Comparison of ENCODE assay signal across 1 cellular context in the genomic region with DNA sequence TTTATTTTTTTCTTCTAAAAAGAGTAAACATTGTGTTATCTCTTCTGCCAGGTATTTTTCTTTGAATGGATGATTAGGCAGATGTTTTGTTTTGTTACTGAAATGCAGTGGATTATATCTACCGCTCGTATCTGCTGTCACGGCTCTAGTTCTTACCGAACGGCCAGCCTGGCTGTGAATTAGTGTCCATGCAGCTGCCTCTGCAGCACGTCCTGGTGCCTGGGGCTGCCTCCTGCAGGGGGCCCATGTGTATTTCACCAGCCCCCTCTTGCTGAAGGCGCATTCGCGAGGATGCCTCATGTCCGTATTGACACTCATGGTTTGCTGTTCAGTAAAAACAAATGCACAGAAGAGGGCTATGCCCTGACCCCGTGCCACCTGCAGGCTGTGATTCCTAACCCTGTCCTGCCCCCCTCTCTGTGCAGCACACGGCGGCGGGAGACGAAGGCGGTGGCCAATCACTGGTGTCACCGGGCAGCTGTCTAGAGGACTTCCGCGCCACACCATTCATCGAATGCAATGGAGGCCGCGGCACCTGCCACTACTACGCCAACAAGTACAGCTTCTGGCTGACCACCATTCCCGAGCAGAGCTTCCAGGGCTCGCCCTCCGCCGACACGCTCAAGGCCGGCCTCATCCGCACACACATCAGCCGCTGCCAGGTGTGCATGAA.
TF ChIP-seq lines count a peak whose summit lies in the region.

No MANE protein-coding gene starts in this region.

TF ChIP-seq in K562, 482 proteins besides CTCF, POLR2A, EP300 and RAD21 (continued from another document):
- TF ChIP-seq, protein P1, sequence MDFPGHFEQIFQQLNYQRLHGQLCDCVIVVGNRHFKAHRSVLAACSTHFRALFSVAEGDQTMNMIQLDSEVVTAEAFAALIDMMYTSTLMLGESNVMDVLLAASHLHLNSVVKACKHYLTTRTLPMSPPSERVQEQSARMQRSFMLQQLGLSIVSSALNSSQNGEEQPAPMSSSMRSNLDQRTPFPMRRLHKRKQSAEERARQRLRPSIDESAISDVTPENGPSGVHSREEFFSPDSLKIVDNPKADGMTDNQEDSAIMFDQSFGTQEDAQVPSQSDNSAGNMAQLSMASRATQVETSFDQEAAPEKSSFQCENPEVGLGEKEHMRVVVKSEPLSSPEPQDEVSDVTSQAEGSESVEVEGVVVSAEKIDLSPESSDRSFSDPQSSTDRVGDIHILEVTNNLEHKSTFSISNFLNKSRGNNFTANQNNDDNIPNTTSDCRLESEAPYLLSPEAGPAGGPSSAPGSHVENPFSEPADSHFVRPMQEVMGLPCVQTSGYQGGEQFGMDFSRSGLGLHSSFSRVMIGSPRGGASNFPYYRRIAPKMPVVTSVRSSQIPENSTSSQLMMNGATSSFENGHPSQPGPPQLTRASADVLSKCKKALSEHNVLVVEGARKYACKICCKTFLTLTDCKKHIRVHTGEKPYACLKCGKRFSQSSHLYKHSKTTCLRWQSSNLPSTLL (IDR thresholded peaks at IDR 0.05) = no peak
- TF ChIP-seq ZNF12 (CRISPR knock-in tag; IDR thresholded peaks at IDR 0.05) (no peak), ZNF589 (CRISPR knock-in tag; IDR thresholded peaks at IDR 0.05; ENCODE audit: low read depth) (no peak), IFI16 (CRISPR knock-in tag; IDR thresholded peaks at IDR 0.05) (no peak), SNRNP70 (optimal IDR thresholded peaks at IDR 0.05; ENCODE audit: low read depth, low read length) (no peak), CREBBP (IDR thresholded peaks at IDR 0.05; ENCODE audit: low read depth, low read length) (no peak), BRF1 (IDR thresholded peaks at IDR 0.05; ENCODE audit: borderline replicate concordance, extremely low read depth, insufficient read length) (no peak), SIN3B (IDR thresholded peaks at IDR 0.05; ENCODE audit: low read depth) (no peak), E2F3 (CRISPR knock-in tag; IDR thresholded peaks at IDR 0.05) (no peak), WHSC1 (IDR thresholded peaks at IDR 0.05; ENCODE audit: low read length) (no peak), CBFA2T3 (IDR thresholded peaks at IDR 0.05) (peak; percentile 59), COPS2 (conservative IDR thresholded peaks at IDR 0.05) (no peak), DDX20 (tag; IDR thresholded peaks at IDR 0.05; ENCODE audit: low read depth) (no peak), ARID1B (IDR thresholded peaks at IDR 0.05) (peak; percentile 58), NCOR1 (IDR thresholded peaks at IDR 0.05) (peak; percentile 40; the same call in 1 of the 2 replicates), TOE1 (IDR thresholded peaks at IDR 0.05; ENCODE audit: borderline replicate concordance) (no peak), TOE1 (CRISPR knock-in tag; IDR thresholded peaks at IDR 0.05; ENCODE audit: borderline replicate concordance, low read depth) (no peak), ZNF445 (CRISPR knock-in tag; IDR thresholded peaks at IDR 0.05; ENCODE audit: low read depth) (no peak), ZNF134 (CRISPR knock-in tag; conservative IDR thresholded peaks at IDR 0.05) (no peak), SOX6 (IDR thresholded peaks at IDR 0.05) (peak; percentile 63), STAG1 (CRISPR knock-in tag; IDR thresholded peaks at IDR 0.05; ENCODE audit: borderline replicate concordance) (no peak), NR1H2 (CRISPR knock-in tag; IDR thresholded peaks at IDR 0.05) (no peak)
- TF ChIP-seq, protein P2, sequence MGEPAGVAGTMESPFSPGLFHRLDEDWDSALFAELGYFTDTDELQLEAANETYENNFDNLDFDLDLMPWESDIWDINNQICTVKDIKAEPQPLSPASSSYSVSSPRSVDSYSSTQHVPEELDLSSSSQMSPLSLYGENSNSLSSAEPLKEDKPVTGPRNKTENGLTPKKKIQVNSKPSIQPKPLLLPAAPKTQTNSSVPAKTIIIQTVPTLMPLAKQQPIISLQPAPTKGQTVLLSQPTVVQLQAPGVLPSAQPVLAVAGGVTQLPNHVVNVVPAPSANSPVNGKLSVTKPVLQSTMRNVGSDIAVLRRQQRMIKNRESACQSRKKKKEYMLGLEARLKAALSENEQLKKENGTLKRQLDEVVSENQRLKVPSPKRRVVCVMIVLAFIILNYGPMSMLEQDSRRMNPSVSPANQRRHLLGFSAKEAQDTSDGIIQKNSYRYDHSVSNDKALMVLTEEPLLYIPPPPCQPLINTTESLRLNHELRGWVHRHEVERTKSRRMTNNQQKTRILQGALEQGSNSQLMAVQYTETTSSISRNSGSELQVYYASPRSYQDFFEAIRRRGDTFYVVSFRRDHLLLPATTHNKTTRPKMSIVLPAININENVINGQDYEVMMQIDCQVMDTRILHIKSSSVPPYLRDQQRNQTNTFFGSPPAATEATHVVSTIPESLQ (CRISPR knock-in tag; IDR thresholded peaks at IDR 0.05) = no peak
- TF ChIP-seq, protein P3, sequence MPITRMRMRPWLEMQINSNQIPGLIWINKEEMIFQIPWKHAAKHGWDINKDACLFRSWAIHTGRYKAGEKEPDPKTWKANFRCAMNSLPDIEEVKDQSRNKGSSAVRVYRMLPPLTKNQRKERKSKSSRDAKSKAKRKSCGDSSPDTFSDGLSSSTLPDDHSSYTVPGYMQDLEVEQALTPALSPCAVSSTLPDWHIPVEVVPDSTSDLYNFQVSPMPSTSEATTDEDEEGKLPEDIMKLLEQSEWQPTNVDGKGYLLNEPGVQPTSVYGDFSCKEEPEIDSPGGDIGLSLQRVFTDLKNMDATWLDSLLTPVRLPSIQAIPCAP (CRISPR knock-in tag; IDR thresholded peaks at IDR 0.05; ENCODE audit: borderline replicate concordance) = no peak
- TF ChIP-seq, protein P4, sequence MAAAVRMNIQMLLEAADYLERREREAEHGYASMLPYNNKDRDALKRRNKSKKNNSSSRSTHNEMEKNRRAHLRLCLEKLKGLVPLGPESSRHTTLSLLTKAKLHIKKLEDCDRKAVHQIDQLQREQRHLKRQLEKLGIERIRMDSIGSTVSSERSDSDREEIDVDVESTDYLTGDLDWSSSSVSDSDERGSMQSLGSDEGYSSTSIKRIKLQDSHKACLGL (CRISPR knock-in tag; IDR thresholded peaks at IDR 0.05; ENCODE audit: borderline replicate concordance, poor library complexity, severe bottlenecking) = no peak
- TF ChIP-seq, protein P5, sequence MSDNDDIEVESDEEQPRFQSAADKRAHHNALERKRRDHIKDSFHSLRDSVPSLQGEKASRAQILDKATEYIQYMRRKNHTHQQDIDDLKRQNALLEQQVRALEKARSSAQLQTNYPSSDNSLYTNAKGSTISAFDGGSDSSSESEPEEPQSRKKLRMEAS (CRISPR knock-in tag; IDR thresholded peaks at IDR 0.05) = peak; percentile 56
- TF ChIP-seq, protein P6, sequence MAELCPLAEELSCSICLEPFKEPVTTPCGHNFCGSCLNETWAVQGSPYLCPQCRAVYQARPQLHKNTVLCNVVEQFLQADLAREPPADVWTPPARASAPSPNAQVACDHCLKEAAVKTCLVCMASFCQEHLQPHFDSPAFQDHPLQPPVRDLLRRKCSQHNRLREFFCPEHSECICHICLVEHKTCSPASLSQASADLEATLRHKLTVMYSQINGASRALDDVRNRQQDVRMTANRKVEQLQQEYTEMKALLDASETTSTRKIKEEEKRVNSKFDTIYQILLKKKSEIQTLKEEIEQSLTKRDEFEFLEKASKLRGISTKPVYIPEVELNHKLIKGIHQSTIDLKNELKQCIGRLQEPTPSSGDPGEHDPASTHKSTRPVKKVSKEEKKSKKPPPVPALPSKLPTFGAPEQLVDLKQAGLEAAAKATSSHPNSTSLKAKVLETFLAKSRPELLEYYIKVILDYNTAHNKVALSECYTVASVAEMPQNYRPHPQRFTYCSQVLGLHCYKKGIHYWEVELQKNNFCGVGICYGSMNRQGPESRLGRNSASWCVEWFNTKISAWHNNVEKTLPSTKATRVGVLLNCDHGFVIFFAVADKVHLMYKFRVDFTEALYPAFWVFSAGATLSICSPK (IDR thresholded peaks at IDR 0.05; ENCODE audit: borderline replicate concordance) = no peak
- TF ChIP-seq, protein P7, sequence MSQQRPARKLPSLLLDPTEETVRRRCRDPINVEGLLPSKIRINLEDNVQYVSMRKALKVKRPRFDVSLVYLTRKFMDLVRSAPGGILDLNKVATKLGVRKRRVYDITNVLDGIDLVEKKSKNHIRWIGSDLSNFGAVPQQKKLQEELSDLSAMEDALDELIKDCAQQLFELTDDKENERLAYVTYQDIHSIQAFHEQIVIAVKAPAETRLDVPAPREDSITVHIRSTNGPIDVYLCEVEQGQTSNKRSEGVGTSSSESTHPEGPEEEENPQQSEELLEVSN (IDR thresholded peaks at IDR 0.05; ENCODE audit: borderline replicate concordance in 1 of 2, extremely low read depth in 1 of 2, insufficient read depth in 1 of 2, insufficient read length in 1 of 2, low read depth in 1 of 2, low read length in 1 of 2, poor library complexity in 1 of 2, severe bottlenecking in 1 of 2) = peak in 1 of 2 experiments; percentile 32
- TF ChIP-seq, protein P8, sequence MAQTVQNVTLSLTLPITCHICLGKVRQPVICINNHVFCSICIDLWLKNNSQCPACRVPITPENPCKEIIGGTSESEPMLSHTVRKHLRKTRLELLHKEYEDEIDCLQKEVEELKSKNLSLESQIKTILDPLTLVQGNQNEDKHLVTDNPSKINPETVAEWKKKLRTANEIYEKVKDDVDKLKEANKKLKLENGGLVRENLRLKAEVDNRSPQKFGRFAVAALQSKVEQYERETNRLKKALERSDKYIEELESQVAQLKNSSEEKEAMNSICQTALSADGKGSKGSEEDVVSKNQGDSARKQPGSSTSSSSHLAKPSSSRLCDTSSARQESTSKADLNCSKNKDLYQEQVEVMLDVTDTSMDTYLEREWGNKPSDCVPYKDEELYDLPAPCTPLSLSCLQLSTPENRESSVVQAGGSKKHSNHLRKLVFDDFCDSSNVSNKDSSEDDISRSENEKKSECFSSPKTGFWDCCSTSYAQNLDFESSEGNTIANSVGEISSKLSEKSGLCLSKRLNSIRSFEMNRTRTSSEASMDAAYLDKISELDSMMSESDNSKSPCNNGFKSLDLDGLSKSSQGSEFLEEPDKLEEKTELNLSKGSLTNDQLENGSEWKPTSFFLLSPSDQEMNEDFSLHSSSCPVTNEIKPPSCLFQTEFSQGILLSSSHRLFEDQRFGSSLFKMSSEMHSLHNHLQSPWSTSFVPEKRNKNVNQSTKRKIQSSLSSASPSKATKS (CRISPR knock-in tag; IDR thresholded peaks at IDR 0.05) = no peak
- TF ChIP-seq, protein P9, sequence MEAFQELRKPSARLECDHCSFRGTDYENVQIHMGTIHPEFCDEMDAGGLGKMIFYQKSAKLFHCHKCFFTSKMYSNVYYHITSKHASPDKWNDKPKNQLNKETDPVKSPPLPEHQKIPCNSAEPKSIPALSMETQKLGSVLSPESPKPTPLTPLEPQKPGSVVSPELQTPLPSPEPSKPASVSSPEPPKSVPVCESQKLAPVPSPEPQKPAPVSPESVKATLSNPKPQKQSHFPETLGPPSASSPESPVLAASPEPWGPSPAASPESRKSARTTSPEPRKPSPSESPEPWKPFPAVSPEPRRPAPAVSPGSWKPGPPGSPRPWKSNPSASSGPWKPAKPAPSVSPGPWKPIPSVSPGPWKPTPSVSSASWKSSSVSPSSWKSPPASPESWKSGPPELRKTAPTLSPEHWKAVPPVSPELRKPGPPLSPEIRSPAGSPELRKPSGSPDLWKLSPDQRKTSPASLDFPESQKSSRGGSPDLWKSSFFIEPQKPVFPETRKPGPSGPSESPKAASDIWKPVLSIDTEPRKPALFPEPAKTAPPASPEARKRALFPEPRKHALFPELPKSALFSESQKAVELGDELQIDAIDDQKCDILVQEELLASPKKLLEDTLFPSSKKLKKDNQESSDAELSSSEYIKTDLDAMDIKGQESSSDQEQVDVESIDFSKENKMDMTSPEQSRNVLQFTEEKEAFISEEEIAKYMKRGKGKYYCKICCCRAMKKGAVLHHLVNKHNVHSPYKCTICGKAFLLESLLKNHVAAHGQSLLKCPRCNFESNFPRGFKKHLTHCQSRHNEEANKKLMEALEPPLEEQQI (IDR thresholded peaks at IDR 0.05) = no peak
